ENCODE assay signal across 9 cellular contexts in the genomic region with DNA sequence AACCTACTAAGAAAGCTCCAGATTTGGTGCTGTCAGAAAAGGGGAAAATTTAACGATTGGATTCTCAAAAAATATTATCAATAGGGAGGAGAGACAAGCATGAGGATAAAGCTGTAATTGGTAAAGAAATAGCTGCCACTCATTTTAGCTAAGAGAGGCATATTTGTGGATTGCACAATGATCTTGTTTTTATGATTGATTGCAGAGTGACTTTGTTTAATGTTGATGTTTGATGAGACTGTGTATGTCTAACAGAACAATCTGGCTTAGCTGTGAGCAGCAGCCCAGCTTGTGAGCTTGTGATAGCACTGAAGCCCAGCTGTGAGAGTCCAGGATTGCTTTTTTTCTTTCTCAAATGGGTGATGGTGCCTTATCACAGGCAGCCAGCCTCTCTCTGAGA. TPM values are rescaled to one million over a fixed set of nuclear protein-coding genes. Genes with fewer than 3 reads are reported as not detected.
"Had no signal": no experiment of that assay in that cellular context is flagged by ENCODE, and none has a peak within 500 bp of the region (broad histone marks: within the 10 kb centered on the region; RNA-seq: fewer than 3 reads in every experiment).

No MANE protein-coding gene starts in this region.

- FAIRE-seq: H1, H54, HTR-8/SVneo had no signal

- DNase-seq: H9, HCEC 1CT, KBM-7 had no signal

- ATAC-seq: GM23338 had no signal

- H3K27ac ChIP-seq: KMS-11 had no signal

- H3K9me3 Mint-ChIP-seq: GM23338 had no signal

- H3K4me1 Mint-ChIP-seq: GM23338, H9 had no signal

- H3K9ac ChIP-seq: KMS-11 had no signal

- H3K4me3 Mint-ChIP-seq: GM23338, H9 had no signal

- H3K4me2 ChIP-seq: GM23338, KMS-11 had no signal

- H2AFZ ChIP-seq: GM23338 had no signal

- H3K27ac Mint-ChIP-seq: GM23338, H9 had no signal

- H3K4me3 ChIP-seq: GM23338 had no signal

RNA-seq across cellular contexts. Expression of gene ZNF883, which starts 56.4 kb away (rescaled TPM):
- total RNA-seq: HT-29 had no signal
